ENCODE assay signal across 9 cellular contexts in genomic region chr19:42776750-42777612, GRCh38. TPM values are rescaled to one million over a fixed set of nuclear protein-coding genes. Genes with fewer than 3 reads are reported as not detected.
DNase-seq lines count a peak whose midpoint lies in the region; ATAC-seq and TF ChIP-seq lines count a peak whose summit lies in the region.
"Not testable (repeated sequence)": the region's sequence is repeated elsewhere in the genome, so short reads cannot be mapped to it uniquely, and the experiment has no call there.
"Had no signal": no experiment of that assay in that cellular context is flagged by ENCODE, and none has a peak within 500 bp of the region (broad histone marks: within the 10 kb centered on the region; RNA-seq: fewer than 3 reads in every experiment).

No MANE protein-coding gene starts in this region.

- intact Hi-C loops in head of caudate nucleus (cut with DNase I) = not testable (repeated sequence)

- DNase-seq in DMS 273 (lab: John Stamatoyannopoulos, UW; ENCODE audit: unreplicated experiment) (peak; percentile 70), NCI-H69 (lab: John Stamatoyannopoulos, UW) (peak; percentile 50), astrocyte of the hippocampus (ENCODE audit: low read depth, low spot score) (peak; percentile 79), head of caudate nucleus (peak; percentile 15 to 91 (median 77)), omental fat pad (ENCODE audit: low spot score) (peak; percentile 30)
- DNase-seq in stimulated activated naive CD8-positive, alpha-beta T cell treated with anti-CD3 and anti-CD28 coated beads, Interleukin-15, Interleukin-2, amounts not matched to agents 100 U/mL and 50 U/mL, for 24 hours = peak; percentile 56

- H3K27ac ChIP-seq in VCaP = not testable (repeated sequence)

- TF ChIP-seq CTCF in VCaP (conservative IDR thresholded peaks at IDR 0.05) = peak; percentile 95
- peak in 1 of 3 donors; percentile 28 for TF ChIP-seq CTCF in omental fat pad (IDR thresholded peaks at IDR 0.05)

- TF ChIP-seq EP300 in Ishikawa (IDR thresholded peaks at IDR 0.05; ENCODE audit: borderline replicate concordance) = not testable (repeated sequence)

- peak; percentile 69 for TF ChIP-seq RAD21 in Ishikawa (IDR thresholded peaks at IDR 0.05; ENCODE audit: low read depth)

- not testable (repeated sequence) for ATAC-seq in omental fat pad (ENCODE audit: low FRiP score); stimulated activated naive CD8-positive, alpha-beta T cell treated with anti-CD3 and anti-CD28 coated beads, Interleukin-15, Interleukin-2, amounts not matched to agents 100 U/mL and 50 U/mL, for 24 hours

RNA-seq across cellular contexts. Expression of gene PSG8, which starts 11.5 kb away (rescaled TPM):
- not detected for total RNA-seq in omental fat pad
- total RNA-seq: left colon had no signal

RNA-seq across cellular contexts. Expression of gene PSG3, which starts 36.7 kb away (rescaled TPM):
- total RNA-seq in omental fat pad = not detected
- total RNA-seq: left colon had no signal
